Comparison of ENCODE assay signal across 18 cellular contexts in the genomic region with DNA sequence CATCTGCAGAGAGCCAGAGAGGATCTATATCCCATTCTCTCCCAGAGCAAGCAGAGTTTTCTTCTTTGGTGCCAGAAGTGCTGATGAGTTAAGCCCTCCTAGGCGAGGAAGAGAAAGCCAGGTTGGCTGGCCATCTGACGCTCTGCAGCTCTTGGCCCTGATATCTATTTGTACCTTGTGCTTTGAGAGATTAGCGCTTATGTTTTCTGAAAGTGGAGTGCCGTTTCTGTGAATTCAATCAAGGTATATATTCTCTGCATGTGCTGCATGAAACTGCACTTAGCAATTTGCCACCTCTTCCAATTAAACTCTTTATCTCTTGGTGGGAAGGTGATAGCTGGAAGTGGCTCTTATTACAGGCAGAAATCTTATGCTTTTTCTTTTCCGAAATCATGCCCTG.
"Had no signal": no experiment of that assay in that cellular context is flagged by ENCODE, and none has a peak within 500 bp of the region (broad histone marks: within the 10 kb centered on the region; RNA-seq: fewer than 3 reads in every experiment).

No MANE protein-coding gene starts in this region.

- H3K4me1 ChIP-seq: adrenal gland had no signal

- H3K9me3 ChIP-seq: adrenal gland had no signal

- H3K4me3 ChIP-seq: adrenal gland, SK-N-MC had no signal

- H3K36me3 ChIP-seq: adrenal gland had no signal

- DNase-seq: activated CD4-positive, alpha-beta T cell treated with anti-CD3 and anti-CD28 coated beads for 4 hours; activated CD8-positive, alpha-beta memory T cell treated with anti-CD3 and anti-CD28 coated beads, Interleukin-2, amount 50 U/mL, for 48 hours; activated CD8-positive, alpha-beta T cell treated with anti-CD3 and anti-CD28 coated beads, Interleukin-2, amount 10 ng/mL, durations not matched to agents 7 days and 5 days; activated naive CD4-positive, alpha-beta T cell treated with anti-CD3 and anti-CD28 coated beads, Interleukin-2, amount 50 U/mL, for 16 hours; activated naive CD8-positive, alpha-beta T cell treated with anti-CD3 and anti-CD28 coated beads, Interleukin-2, amount 10 ng/mL, durations not matched to agents 7 days and 5 days; activated T-cell treated with anti-CD3 and anti-CD28 coated beads, Interleukin-2, amount 50 U/mL, for 1 hour; adrenal gland; anterior cingulate cortex; cerebellar nuclear complex; NCI-H1048; NCI-H146; NCI-H2029; NCI-H2107; NCI-H345; NCI-H510A treated with DMSO at 0.1 percent for 48 hours; NCI-H748 treated with DMSO at 0.1 percent for 48 hours; T-helper 1 cell had no signal

- H3K27ac Mint-ChIP-seq: activated CD8-positive, alpha-beta T cell treated with anti-CD3 and anti-CD28 coated beads, Interleukin-2, amount 10 ng/mL, durations not matched to agents 7 days and 5 days; activated naive CD8-positive, alpha-beta T cell treated with anti-CD3 and anti-CD28 coated beads, Interleukin-2, amount 10 ng/mL, durations not matched to agents 7 days and 5 days had no signal

- H3K4me3 Mint-ChIP-seq: activated CD8-positive, alpha-beta T cell treated with anti-CD3 and anti-CD28 coated beads, Interleukin-2, amount 10 ng/mL, durations not matched to agents 7 days and 5 days; activated naive CD8-positive, alpha-beta T cell treated with anti-CD3 and anti-CD28 coated beads, Interleukin-2, amount 10 ng/mL, durations not matched to agents 7 days and 5 days had no signal

- H3K36me3 Mint-ChIP-seq: activated naive CD8-positive, alpha-beta T cell treated with anti-CD3 and anti-CD28 coated beads, Interleukin-2, amount 10 ng/mL, durations not matched to agents 7 days and 5 days had no signal

- H3K27ac ChIP-seq: adrenal gland, SK-N-MC had no signal

- H3K27me3 ChIP-seq: adrenal gland had no signal
